13 cellular contexts compared by ENCODE assay signal in the genomic region with DNA sequence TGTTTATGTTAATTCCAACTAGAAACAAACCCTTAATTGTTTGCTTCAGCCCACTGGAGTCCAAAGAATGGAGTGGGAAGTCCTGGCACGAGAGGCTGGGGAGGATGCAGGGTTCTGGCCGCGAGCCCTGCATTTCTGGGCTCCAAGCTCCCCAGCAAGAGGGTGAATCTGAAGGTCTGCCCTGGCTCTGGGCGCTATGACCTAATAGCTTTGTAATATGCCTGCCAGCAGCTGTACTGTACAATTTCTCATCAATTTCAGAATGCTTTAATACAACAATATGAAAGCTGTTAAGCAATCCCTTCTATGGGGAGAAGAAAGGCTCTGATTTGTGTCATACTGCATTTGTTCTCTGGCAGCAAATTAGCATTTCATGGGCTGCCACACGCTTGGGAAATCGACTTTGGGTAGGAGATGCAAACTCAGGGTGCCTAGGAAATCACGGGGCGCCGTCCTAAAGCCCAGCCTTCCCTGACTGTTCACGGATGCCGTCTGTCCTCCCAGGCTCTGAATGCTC. TPM values are rescaled to one million over a fixed set of nuclear protein-coding genes. Genes with fewer than 3 reads are reported as not detected.
DNase-seq lines count a peak whose midpoint lies in the region; ATAC-seq and TF ChIP-seq lines count a peak whose summit lies in the region.
"Had no signal": no experiment of that assay in that cellular context is flagged by ENCODE, and none has a peak within 500 bp of the region (broad histone marks: within the 10 kb centered on the region; RNA-seq: fewer than 3 reads in every experiment).

No MANE protein-coding gene starts in this region.

- no peak overlapping the region for H3K23ac ChIP-seq in neuronal stem cell (ENCODE audit: low read depth, low read length, poor library complexity)

- H3K27me3 ChIP-seq in adipocyte (replicated peaks; ENCODE audit: control insufficient read depth, insufficient read depth, low read length) (no peaks in the 10 kb centered on the region), upper lobe of right lung (no peaks in the 10 kb centered on the region), neuronal stem cell (ENCODE audit: control insufficient read depth in 3 of 3, insufficient read depth in 3 of 3, low read depth in 1 of 3, low read length in 3 of 3) (no peaks in the 10 kb centered on the region)
- H3K27me3 ChIP-seq: brain microvascular endothelial cell, foreskin keratinocyte had no signal

- DNase-seq in adipocyte (ENCODE audit: low read depth) = peak; percentile 56
- peak; percentile 87 for DNase-seq in fibroblast of pulmonary artery (ENCODE audit: low read depth)
- peak; percentile 59 for DNase-seq in mucosa of gallbladder (ENCODE audit: low spot score)
- peak; percentile 48 for DNase-seq in upper lobe of right lung
- no peak for DNase-seq in DMS 273 (lab: John Stamatoyannopoulos, UW; ENCODE audit: unreplicated experiment)
- no peak for DNase-seq in neuronal stem cell (ENCODE audit: low spot score)
- DNase-seq: brain microvascular endothelial cell; foreskin keratinocyte; naive B cell; NCI-H526; stimulated activated CD4-positive, alpha-beta T cell treated with anti-CD3 and anti-CD28 coated beads, Interleukin-4, amount 100 ng/mL, for 1 hour had no signal

- H3K4ac ChIP-seq in neuronal stem cell (ENCODE audit: low read length) = no peak overlapping the region

- no CpG with 5 or more reads among the region's 11 CpGs for WGBS in neuronal stem cell (ENCODE audit: extremely low coverage in 2 of 2, insufficient read length in 2 of 2, insufficient replicate concordance in 1 of 2), 2 donors

- peaks cover 17% of the 10 kb centered on the region for H3K4me1 ChIP-seq in adipocyte (ENCODE audit: control insufficient read depth, insufficient read depth, low read length)
- H3K4me1 ChIP-seq in upper lobe of right lung = peaks cover 11% of the 10 kb centered on the region
- no peaks in the 10 kb centered on the region for H3K4me1 ChIP-seq in neuronal stem cell (ENCODE audit: control insufficient read depth in 2 of 2, insufficient read depth in 1 of 2, low read depth in 1 of 2, low read length in 2 of 2)
- H3K4me1 ChIP-seq: foreskin keratinocyte, HAP-1 had no signal

- H2BK5ac ChIP-seq in neuronal stem cell (ENCODE audit: low read length) = no peak overlapping the region

- no peak overlapping the region for H2BK120ac ChIP-seq in neuronal stem cell (ENCODE audit: low read depth, low read length)

- intact Hi-C loops in upper lobe of right lung (cut with DNase I) = no loop called here

- H3K27ac ChIP-seq in upper lobe of right lung = peak overlapping the region; percentile 13
- no peak overlapping the region for H3K27ac ChIP-seq in neuronal stem cell (replicated peaks; ENCODE audit: low read length)
- H3K27ac ChIP-seq: brain microvascular endothelial cell, foreskin keratinocyte had no signal

- H3K4me3 ChIP-seq in adipocyte (ENCODE audit: low read length) = peak overlapping the region; percentile 37
- H3K4me3 ChIP-seq in fibroblast of pulmonary artery (replicated peaks; ENCODE audit: low read depth, low read length) = no peak overlapping the region
- no peak overlapping the region for H3K4me3 ChIP-seq in upper lobe of right lung
- H3K4me3 ChIP-seq in neuronal stem cell (ENCODE audit: low read length in 2 of 2) = no peak overlapping the region
- H3K4me3 ChIP-seq: HAP-1 had no signal

- H3K14ac ChIP-seq in neuronal stem cell (ENCODE audit: low read length) = no peak overlapping the region

- no peak overlapping the region for H2AFZ ChIP-seq in neuronal stem cell (ENCODE audit: low read length)

- peaks cover 6% of the 10 kb centered on the region for H3K9me3 ChIP-seq in adipocyte (ENCODE audit: control insufficient read depth, low read length)
- H3K9me3 ChIP-seq in upper lobe of right lung = no peaks in the 10 kb centered on the region
- H3K9me3 ChIP-seq in neuronal stem cell (replicated peaks in 1 of 2; ENCODE audit: control insufficient read depth in 2 of 2, insufficient read depth in 1 of 2, low read depth in 1 of 2, low read length in 2 of 2) = peaks cover 0 to 3% of the 10 kb centered on the region in 2 donors
- H3K9me3 ChIP-seq: HAP-1 had no signal

- H4K8ac ChIP-seq in neuronal stem cell (ENCODE audit: low read depth, low read length) = no peak overlapping the region

- no peaks in the 10 kb centered on the region for H3K79me1 ChIP-seq in neuronal stem cell (ENCODE audit: low read depth, low read length)

- no peak overlapping the region for H4K91ac ChIP-seq in neuronal stem cell (ENCODE audit: low read depth, low read length, poor library complexity)

- H3K18ac ChIP-seq in neuronal stem cell (ENCODE audit: low read length) = no peak overlapping the region

- H2BK15ac ChIP-seq in neuronal stem cell (ENCODE audit: low read length) = no peak overlapping the region

- ATAC-seq in upper lobe of right lung (peak; percentile 24), GM19351 (IDR thresholded peaks at IDR 0.05; ENCODE audit: unreplicated experiment) (no peak)
- ATAC-seq: foreskin keratinocyte had no signal

- no peak overlapping the region for H2AK5ac ChIP-seq in neuronal stem cell (ENCODE audit: low read depth, low read length)

- H3K36me3 ChIP-seq in adipocyte (ENCODE audit: control insufficient read depth, insufficient read depth, low read length, severe bottlenecking) = peaks cover 60% of the 10 kb centered on the region
- peaks cover 97% of the 10 kb centered on the region for H3K36me3 ChIP-seq in upper lobe of right lung
- peaks cover 76 to 100% of the 10 kb centered on the region in 2 donors for H3K36me3 ChIP-seq in neuronal stem cell (replicated peaks in 1 of 2; ENCODE audit: control insufficient read depth in 2 of 2, insufficient read depth in 2 of 2, low read length in 2 of 2)

- H2BK12ac ChIP-seq in neuronal stem cell (ENCODE audit: low read length) = no peak overlapping the region

- H3K9ac ChIP-seq in adipocyte (ENCODE audit: low read length) (peak overlapping the region; percentile 25), neuronal stem cell (ENCODE audit: low read depth, low read length, poor library complexity) (no peak overlapping the region)

- no peak overlapping the region for H3K4me2 ChIP-seq in neuronal stem cell (ENCODE audit: insufficient read depth, low read length, poor library complexity, severe bottlenecking)

- TF ChIP-seq CTCF in fibroblast of pulmonary artery (IDR thresholded peaks at IDR 0.05; ENCODE audit: low read length, missing control alignments) = no peak
- TF ChIP-seq CTCF in upper lobe of right lung (IDR thresholded peaks at IDR 0.05) = no peak

RNA-seq across cellular contexts. Expression of gene NDEL1, which starts 43.8 kb away (rescaled TPM):
- total RNA-seq in mucosa of gallbladder (60.0 TPM), upper lobe of right lung (80.6 TPM)
- 27.9 TPM for polyA plus RNA-seq in neuronal stem cell (2013, experiment 1 of 2)
- 26.7 TPM for polyA plus RNA-seq in neuronal stem cell (2013, experiment 2 of 2)

Comparison
In these comparisons a context has a peak if more than half of its experiments do, and no peak if none do; other contexts are left out.
1. DNase-seq: peak in adipocyte (single experiment), fibroblast of pulmonary artery (single experiment), mucosa of gallbladder (single experiment) and upper lobe of right lung (single experiment); none in DMS 273 (single experiment) and neuronal stem cell (single experiment).